10 cellular contexts compared by ENCODE assay signal in genomic region chr9:122405487-122406263, GRCh38. TPM values are rescaled to one million over a fixed set of nuclear protein-coding genes. Genes with fewer than 3 reads are reported as not detected.
A peak's percentile ranks its signal among the peaks of the same experiment; 100 is the strongest.
DNase-seq lines count a peak whose midpoint lies in the region; ATAC-seq, FAIRE-seq and TF ChIP-seq lines count a peak whose summit lies in the region.
"Not testable (repeated sequence)": the region's sequence is repeated elsewhere in the genome, so short reads cannot be mapped to it uniquely, and the experiment has no call there.
"Had no signal": no experiment of that assay in that cellular context is flagged by ENCODE, and none has a peak within 500 bp of the region (broad histone marks: within the 10 kb centered on the region; RNA-seq: fewer than 3 reads in every experiment).

No MANE protein-coding gene starts in this region.

- not testable (repeated sequence) for H3K9me3 Mint-ChIP-seq in CD4-positive, alpha-beta T cell; HFFc6; activated CD8-positive, alpha-beta T cell treated with anti-CD3 and anti-CD28 coated beads for 36 hours; immature natural killer cell
- peaks cover 0 to 11% (median 2%) of the 10 kb centered on the region in 11 donors for H3K9me3 Mint-ChIP-seq in naive thymus-derived CD4-positive, alpha-beta T cell

- TF ChIP-seq EP300 in K562 (IDR thresholded peaks at IDR 0.05; ENCODE audit: low read length) = not testable (repeated sequence)

- intact Hi-C loops in CD4-positive, alpha-beta T cell (cut with DNase I, micrococcal nuclease); OCI-LY7 (cut with micrococcal nuclease; ENCODE audit: unreplicated experiment); activated CD8-positive, alpha-beta T cell treated with anti-CD3 and anti-CD28 coated beads for 36 hours (cut with micrococcal nuclease); K562 (cut with micrococcal nuclease): not testable (repeated sequence)
- intact Hi-C loops in naive thymus-derived CD4-positive, alpha-beta T cell (cut with micrococcal nuclease) = loop anchor here (1.0 to 2.0 kb wide), 2 partner anchors 23 to 59 kb away; no protein-coding TSS in a partner anchor

- not testable (repeated sequence) for ATAC-seq in CD4-positive, alpha-beta T cell (ENCODE audit: poor library complexity); activated CD8-positive, alpha-beta T cell treated with anti-CD3 and anti-CD28 coated beads for 36 hours; K562
- peak; percentile 38 for ATAC-seq in naive thymus-derived CD4-positive, alpha-beta T cell

- not testable (repeated sequence) for BruUV-seq in OCI-LY7 (replicated peaks; lab: Mats Ljungman, UMichigan); K562 (replicated peaks; lab: Mats Ljungman, UMichigan)

- H3K4me3 ChIP-seq in OCI-LY7 (ENCODE audit: low read depth, low read length, poor library complexity, severe bottlenecking) = peak overlapping the region; percentile 45
- H3K4me3 ChIP-seq in K562; naive thymus-derived CD4-positive, alpha-beta T cell (ENCODE audit: low read length); skeletal muscle satellite cell (ENCODE audit: low read length): not testable (repeated sequence)

- not testable (repeated sequence) for H3K27ac ChIP-seq in CD4-positive, alpha-beta T cell (ENCODE audit: low read depth, low read length); OCI-LY7 (ENCODE audit: low read depth, low read length, poor library complexity, severe bottlenecking); K562 (ENCODE audit: extremely low read depth, low read depth, low read length); naive thymus-derived CD4-positive, alpha-beta T cell (ENCODE audit: low read depth, low read length)

- H2AFZ ChIP-seq in OCI-LY7 (ENCODE audit: low read length) = peak overlapping the region; percentile 61; the same call in 1 of the 2 replicates
- H2AFZ ChIP-seq in K562 (ENCODE audit: low read depth, low read length) = not testable (repeated sequence)

- not testable (repeated sequence) for H3K79me2 ChIP-seq in OCI-LY7 (ENCODE audit: insufficient read depth, low read depth, low read length); K562 (ENCODE audit: control insufficient read depth, insufficient read depth, low read length)

- not testable (repeated sequence) for H3K9me3 ChIP-seq in CD4-positive, alpha-beta T cell (ENCODE audit: control insufficient read depth, low read length); OCI-LY7 (ENCODE audit: low read length); K562 (replicated peaks; ENCODE audit: control insufficient read depth, insufficient read depth, low read depth, low read length); naive thymus-derived CD4-positive, alpha-beta T cell (ENCODE audit: control insufficient read depth in 2 of 3, low read length in 3 of 3); skeletal muscle satellite cell (replicated peaks; ENCODE audit: low read length)

- not testable (repeated sequence) for H3K36me3 ChIP-seq in OCI-LY7 (ENCODE audit: insufficient read depth, low read length); K562 (ENCODE audit: control insufficient read depth, insufficient read depth, low read length); naive thymus-derived CD4-positive, alpha-beta T cell (ENCODE audit: control insufficient read depth in 2 of 3, insufficient read depth in 3 of 3, low read length in 3 of 3); skeletal muscle satellite cell (ENCODE audit: insufficient read depth, low read length)

- not testable (repeated sequence) for H3K27me3 ChIP-seq in CD4-positive, alpha-beta T cell (ENCODE audit: control insufficient read depth, insufficient read depth, low read length); K562 (ENCODE audit: control insufficient read depth in 2 of 2, insufficient read depth in 2 of 2, low read length in 2 of 2); naive thymus-derived CD4-positive, alpha-beta T cell (ENCODE audit: control insufficient read depth in 2 of 2, insufficient read depth in 2 of 2, low read length in 2 of 2); skeletal muscle satellite cell (ENCODE audit: control insufficient read depth, insufficient read depth, low read length)

- H3K4me2 ChIP-seq in OCI-LY7 (ENCODE audit: low read length) (0 out of 2 replicates have a peak overlapping the region, but pooled peaks have one; percentile 32), skeletal muscle satellite cell (ENCODE audit: low read length) (peak overlapping the region; percentile 27)
- H3K4me2 ChIP-seq in K562 (ENCODE audit: insufficient read depth, low read length) = not testable (repeated sequence)

- H3K9me2 ChIP-seq in OCI-LY7 (ENCODE audit: insufficient read depth, low read length) = not testable (repeated sequence)

- not testable (repeated sequence) for FAIRE-seq in K562 (lab: Jason Lieb, UNC)

- CTCF ChIA-PET in CD4-positive, alpha-beta T cell (lab: Charles Lee); OCI-LY7 (lab: Charles Lee; ENCODE audit: unreplicated experiment); activated CD8-positive, alpha-beta T cell treated with anti-CD3 and anti-CD28 coated beads for 36 hours (lab: Charles Lee); K562 (lab: Yijun Ruan, JAX; ENCODE audit: low intra/inter-chr PET ratio): not testable (repeated sequence)
- CTCF ChIA-PET in naive thymus-derived CD4-positive, alpha-beta T cell (lab: Charles Lee) = interaction anchor here (0.6 kb wide), 1 partner anchor 65 kb away, joined by 3 read pairs; no protein-coding TSS in a partner anchor

- H3K9ac ChIP-seq in K562 (ENCODE audit: insufficient read depth in 1 of 2, low read depth in 2 of 2, low read length in 2 of 2); skeletal muscle satellite cell (ENCODE audit: low read depth, low read length): not testable (repeated sequence)

- TF ChIP-seq POLR2A in K562 (conservative IDR thresholded peaks at IDR 0.05) = not testable (repeated sequence)

- not testable (repeated sequence) for H3K4me1 Mint-ChIP-seq in CD4-positive, alpha-beta T cell (ENCODE audit: low read depth); immature natural killer cell
- peaks cover 40% of the 10 kb centered on the region for H3K4me1 Mint-ChIP-seq in HFFc6 (ENCODE audit: low read depth)
- H3K4me1 Mint-ChIP-seq in activated CD8-positive, alpha-beta T cell treated with anti-CD3 and anti-CD28 coated beads for 36 hours (ENCODE audit: low read depth) = peaks cover 17% of the 10 kb centered on the region
- H3K4me1 Mint-ChIP-seq in naive thymus-derived CD4-positive, alpha-beta T cell = peaks cover 0 to 11% (median 0%) of the 10 kb centered on the region in 7 donors

- H3K27ac Mint-ChIP-seq in CD4-positive, alpha-beta T cell; activated CD8-positive, alpha-beta T cell treated with anti-CD3 and anti-CD28 coated beads for 36 hours; immature natural killer cell: not testable (repeated sequence)
- H3K27ac Mint-ChIP-seq in HFFc6 = peak overlapping the region; percentile 33; the same call in 1 of the 2 replicates
- peak overlapping the region in 4 of 9 donors; percentile 25 to 83 (median 51) for H3K27ac Mint-ChIP-seq in naive thymus-derived CD4-positive, alpha-beta T cell

- not testable (repeated sequence) for H4K20me1 ChIP-seq in OCI-LY7 (ENCODE audit: insufficient read depth, low read length); K562 (replicated peaks; ENCODE audit: control insufficient read depth, insufficient read depth, low read length)

- in situ Hi-C loops in K562 (cut with MboI) = not testable (repeated sequence)

- not testable (repeated sequence) for TF ChIP-seq CTCF in CD4-positive, alpha-beta T cell (IDR thresholded peaks at IDR 0.05); HFFc6 (IDR thresholded peaks at IDR 0.05); OCI-LY7 (conservative IDR thresholded peaks at IDR 0.05; ENCODE audit: low read length); activated CD8-positive, alpha-beta T cell treated with anti-CD3 and anti-CD28 coated beads for 36 hours (IDR thresholded peaks at IDR 0.05); K562 (IDR thresholded peaks at IDR 0.05 in 2 of 3, conservative IDR thresholded peaks at IDR 0.05 in 1 of 3; ENCODE audit: insufficient read depth in 2 of 3, low read depth in 1 of 3, low read length in 3 of 3)

- TF ChIP-seq RAD21 in K562 (CRISPR knock-in tag; conservative IDR thresholded peaks at IDR 0.05 in 1 of 2, IDR thresholded peaks at IDR 0.05 in 1 of 2) = not testable (repeated sequence)

- WGBS in K562 (ENCODE audit: insufficient coverage, low coverage, missing lambda C conversion rate) = 41% methylated on average over 22 of the region's 24 CpGs

- not testable (repeated sequence) for H3K9me1 ChIP-seq in K562 (ENCODE audit: control insufficient read depth, insufficient read depth, low read length)

- H3K36me3 Mint-ChIP-seq in CD4-positive, alpha-beta T cell (ENCODE audit: low read depth); activated CD8-positive, alpha-beta T cell treated with anti-CD3 and anti-CD28 coated beads for 36 hours (ENCODE audit: low read depth); immature natural killer cell; naive thymus-derived CD4-positive, alpha-beta T cell: not testable (repeated sequence)
- H3K36me3 Mint-ChIP-seq in HFFc6 (ENCODE audit: low read depth) = 0 out of 2 replicates have a peak, but pooled peaks cover 12% of the 10 kb centered on the region

- not testable (repeated sequence) for H3K4me1 ChIP-seq in OCI-LY7 (ENCODE audit: insufficient read depth, low read length, poor library complexity, severe bottlenecking); naive thymus-derived CD4-positive, alpha-beta T cell (ENCODE audit: control insufficient read depth in 2 of 2, insufficient read depth in 2 of 2, low read length in 2 of 2)
- H3K4me1 ChIP-seq in K562 (replicated peaks in 1 of 2; ENCODE audit: control insufficient read depth in 2 of 2, insufficient read depth in 2 of 2, low read length in 2 of 2) = peaks cover 3 to 17% of the 10 kb centered on the region in 2 experiments; a peak in 4 of 5 replicates
- peaks cover 15% of the 10 kb centered on the region for H3K4me1 ChIP-seq in skeletal muscle satellite cell (ENCODE audit: control insufficient read depth, insufficient read depth, low read length)

- peak overlapping the region; percentile 70 for H3K4me3 Mint-ChIP-seq in CD4-positive, alpha-beta T cell
- H3K4me3 Mint-ChIP-seq in HFFc6 = not testable (repeated sequence)
- H3K4me3 Mint-ChIP-seq in activated CD8-positive, alpha-beta T cell treated with anti-CD3 and anti-CD28 coated beads for 36 hours = peak overlapping the region; percentile 18
- H3K4me3 Mint-ChIP-seq in immature natural killer cell = peak overlapping the region in 3 of 5 donors; percentile 44 to 56 (median 47)
- H3K4me3 Mint-ChIP-seq in naive thymus-derived CD4-positive, alpha-beta T cell = peak overlapping the region in 8 of 10 donors; percentile 25 to 90 (median 70)

- POLR2A ChIA-PET in CD4-positive, alpha-beta T cell (lab: Charles Lee); naive thymus-derived CD4-positive, alpha-beta T cell (lab: Charles Lee): not testable (repeated sequence)
- POLR2A ChIA-PET in OCI-LY7 (lab: Charles Lee) (interaction anchor here (0.6 kb wide), 1 partner anchor 17 kb away, joined by 3 read pairs; no protein-coding TSS in a partner anchor), K562 (lab: Yijun Ruan, JAX) (interaction anchor here (1.2 to 2.6 kb wide), 3 partner anchors 11 to 16 kb away, joined by 3 to 8 read pairs (median 6); no protein-coding TSS in a partner anchor)
- POLR2A ChIA-PET in activated CD8-positive, alpha-beta T cell treated with anti-CD3 and anti-CD28 coated beads for 36 hours (lab: Charles Lee) = interaction anchor here (0.6 to 0.9 kb wide), 2 partner anchors 227 to 292 kb away, joined by 3 read pairs; no protein-coding TSS in a partner anchor

- H3K27me3 Mint-ChIP-seq in CD4-positive, alpha-beta T cell = peaks cover 26% of the 10 kb centered on the region
- not testable (repeated sequence) for H3K27me3 Mint-ChIP-seq in HFFc6 (ENCODE audit: insufficient read depth)
- H3K27me3 Mint-ChIP-seq in activated CD8-positive, alpha-beta T cell treated with anti-CD3 and anti-CD28 coated beads for 36 hours = peaks cover 17% of the 10 kb centered on the region
- peaks cover 2 to 18% (median 6%) of the 10 kb centered on the region in 3 donors for H3K27me3 Mint-ChIP-seq in immature natural killer cell (ENCODE audit: low read depth in 3 of 3)
- peaks cover 0 to 19% (median 4%) of the 10 kb centered on the region in 5 donors for H3K27me3 Mint-ChIP-seq in naive thymus-derived CD4-positive, alpha-beta T cell

- DNase-seq in CD4-positive, alpha-beta T cell; HFFc6; OCI-LY7 (ENCODE audit: low spot score); activated CD8-positive, alpha-beta T cell treated with anti-CD3 and anti-CD28 coated beads for 36 hours; K562 (ENCODE audit: extremely low read depth in 1 of 4, low spot score in 3 of 4); immature natural killer cell: not testable (repeated sequence)
- peak in 1 of 9 donors; percentile 44 for DNase-seq in naive thymus-derived CD4-positive, alpha-beta T cell

RNA-seq across cellular contexts. Expression of gene PTGS1, which starts 34.9 kb away (rescaled TPM):
- under 1 TPM; 0.14 to 0.27 TPM for total RNA-seq in CD4-positive, alpha-beta T cell
- 100 to 1,000 TPM in 3 of 6 experiments, 10 to 100 TPM in 3; 33.0 to 122 (median 102) TPM for total RNA-seq in HFFc6 (2021; fragmentation: NEBNext Ultra II Directional; extraction: Animal tissue kit (Norgen Biotek cat#: 25700))
- 0.79 and 0.85 TPM in 2 replicates for total RNA-seq in OCI-LY7 (2014; rRNA removed; shearing (Covaris generic))
- total RNA-seq in OCI-LY7 (2022) = 1.5 and 2.2 TPM in 2 replicates
- total RNA-seq in activated CD8-positive, alpha-beta T cell treated with anti-CD3 and anti-CD28 coated beads for 36 hours = under 1 TPM in 1 of 2 experiments, not detected in 1; 0.23 TPM
- total RNA-seq in K562 (2011; cell fraction: chromatin; rRNA removed; ENCODE audit: low replicate concordance) = 8.0 and 9.1 TPM in 2 replicates
- 6.3 and 7.7 TPM in 2 replicates for total RNA-seq in K562 (2011; cell fraction: nucleolus; rRNA removed)
- total RNA-seq in K562 (2011; cell fraction: nucleoplasm; rRNA removed) = 9.9 and 10.5 TPM in 2 replicates
- total RNA-seq in K562 (2014; rRNA removed) = 4.9 and 5.3 TPM in 2 replicates
- 3.4 and 3.6 TPM in 2 replicates for total RNA-seq in K562 (2014; rRNA removed; fragmentation: Illumina TruSeq; extraction: Trizol)
- total RNA-seq in K562 (2015; rRNA removed; fragmentation: Illumina TruSeq; extraction: Trizol) = 3.8 and 4.5 TPM in 2 replicates
- 7.2 and 9.1 TPM in 2 replicates for total RNA-seq in K562 (2021)
- 5.2 and 12.9 TPM in 2 replicates for polyA plus RNA-seq in K562 (2011; rRNA removed)
- polyA plus RNA-seq in K562 (2011; cell fraction: cytosol; rRNA removed) = 6.5 and 21.2 TPM in 2 replicates
- polyA plus RNA-seq in K562 (2011; cell fraction: nucleus; rRNA removed) = 6.4 and 18.4 TPM in 2 replicates
- polyA plus RNA-seq in K562 (2012) = 10.4 and 10.8 TPM in 2 replicates
- polyA plus RNA-seq in K562 (2014; fragmentation: Illumina TruSeq; extraction: Trizol) = 7.2 and 7.5 TPM in 2 replicates
- polyA plus RNA-seq in K562 (2014; fragmentation: Nextera tagmentation; extraction: Ambion mirVana) = 1 to 10 TPM; 3.7 to 8.2 TPM
- 4.0 and 5.8 TPM in 2 replicates for polyA plus RNA-seq in K562 (2014; rRNA removed)
- 2.5 and 6.5 TPM in 2 replicates for polyA minus RNA-seq in K562 (2011; rRNA and poly(A)+ RNA removed)
- 3.0 and 6.0 TPM in 2 replicates for polyA minus RNA-seq in K562 (2011; cell fraction: cytosol; rRNA and poly(A)+ RNA removed)
- 1.6 and 2.3 TPM in 2 replicates for polyA minus RNA-seq in K562 (2011; cell fraction: nucleus; rRNA and poly(A)+ RNA removed)
- 1 to 10 TPM; 1.8 to 5.4 (median 2.0) TPM for polyA plus RNA-seq in immature natural killer cell
- total RNA-seq in naive thymus-derived CD4-positive, alpha-beta T cell = 1 to 10 TPM in 2 of 5 experiments, under 1 TPM in 3; 0.41 to 7.0 (median 0.67) TPM
- under 1 TPM in 1 of 2 donors, not detected in 1; 0.44 TPM for polyA plus RNA-seq in naive thymus-derived CD4-positive, alpha-beta T cell
- 28.4 and 80.4 TPM in 2 replicates for total RNA-seq in skeletal muscle satellite cell (2012; rRNA removed)
- total RNA-seq: A172; activated naive CD4-positive, alpha-beta T cell treated with anti-CD3 and anti-CD28 coated beads for 36 hours had no signal
